In the genomic region with DNA sequence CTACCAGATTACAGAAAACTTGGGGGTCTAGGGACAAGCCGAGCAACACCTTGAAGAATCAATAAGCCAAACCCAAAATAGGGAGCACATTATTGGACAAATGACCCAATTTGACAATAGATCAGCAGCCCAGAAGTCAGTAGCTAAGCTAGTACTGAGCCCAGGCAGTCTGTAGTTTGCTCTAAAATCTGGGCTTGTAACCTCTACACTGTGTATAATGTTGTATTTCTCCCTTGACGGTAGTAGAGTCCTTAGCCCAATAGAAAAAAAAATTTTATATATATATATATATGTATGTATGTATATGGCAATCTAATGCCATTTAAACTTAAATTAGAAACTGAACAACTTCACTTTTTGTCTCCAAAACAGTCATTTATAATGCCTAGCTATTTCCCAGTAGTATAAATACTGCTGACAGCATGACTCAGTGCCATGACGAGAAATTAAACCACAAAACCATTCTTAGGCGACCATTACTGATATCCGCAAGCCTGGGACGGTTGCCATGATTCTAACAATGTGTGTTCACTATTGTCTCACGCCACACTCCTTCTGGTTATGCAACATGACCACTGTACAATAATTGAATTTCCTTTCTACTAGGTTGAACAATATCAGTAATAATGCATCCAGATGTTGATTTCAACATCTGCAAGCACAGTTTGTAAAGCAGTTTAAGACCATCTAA, we compare ENCODE assay signal across 10 cellular contexts.
DNase-seq lines count a peak whose midpoint lies in the region; ATAC-seq, FAIRE-seq and TF ChIP-seq lines count a peak whose summit lies in the region.
"Had no signal": no experiment of that assay in that cellular context is flagged by ENCODE, and none has a peak within 500 bp of the region (broad histone marks: within the 10 kb centered on the region; RNA-seq: fewer than 3 reads in every experiment).

No MANE protein-coding gene starts in this region.

- no peak for TF ChIP-seq POLR2A in gastroesophageal sphincter (IDR thresholded peaks at IDR 0.05)

- H3K27ac ChIP-seq in gastroesophageal sphincter = no peak overlapping the region
- H3K27ac ChIP-seq: uterus had no signal

- no peaks in the 10 kb centered on the region for H3K9me3 ChIP-seq in gastroesophageal sphincter
- H3K9me3 ChIP-seq: uterus had no signal

- TF ChIP-seq EP300 in gastroesophageal sphincter (IDR thresholded peaks at IDR 0.05) = no peak

- no peaks in the 10 kb centered on the region for H3K36me3 ChIP-seq in bronchial epithelial cell (ENCODE audit: control insufficient read depth, insufficient read depth, low read length)
- H3K36me3 ChIP-seq in gastroesophageal sphincter = no peaks in the 10 kb centered on the region
- H3K36me3 ChIP-seq: uterus had no signal

- DNase-seq in GM04504 (ENCODE audit: low read depth) = peak; percentile 99
- peak; percentile 25 for DNase-seq in NCI-H2107 (lab: John Stamatoyannopoulos, UW)
- peak; percentile 96 for DNase-seq in bronchial epithelial cell (ENCODE audit: low read depth)
- DNase-seq in renal cortical epithelial cell (ENCODE audit: low read depth) = peak; percentile 98
- DNase-seq in activated CD4-positive, alpha-beta T cell treated with anti-CD3 and anti-CD28 coated beads for 4 hours = no peak
- no peak for DNase-seq in inferior parietal cortex (ENCODE audit: extremely low spot score)
- DNase-seq: H9, SHP77 treated with DMSO at 0.1 percent for 48 hours, uterus had no signal

- ATAC-seq in gastroesophageal sphincter = no peak

- FAIRE-seq in bronchial epithelial cell (lab: Jason Lieb, UNC) = no peak

- no peak overlapping the region for H3K4me3 ChIP-seq in bronchial epithelial cell (ENCODE audit: low read depth, low read length)
- H3K4me3 ChIP-seq in gastroesophageal sphincter = no peak overlapping the region
- H3K4me3 ChIP-seq: uterus had no signal

- H3K4me1 ChIP-seq in gastroesophageal sphincter = no peaks in the 10 kb centered on the region
- H3K4me1 ChIP-seq: uterus had no signal

- no peaks in the 10 kb centered on the region for H3K27me3 ChIP-seq in bronchial epithelial cell (ENCODE audit: control insufficient read depth, insufficient read depth, low read length)
- no peaks in the 10 kb centered on the region for H3K27me3 ChIP-seq in gastroesophageal sphincter
- H3K27me3 ChIP-seq: uterus had no signal

- TF ChIP-seq CTCF in bronchial epithelial cell (IDR thresholded peaks at IDR 0.05; ENCODE audit: insufficient read depth, low read length, severe bottlenecking) (no peak), gastroesophageal sphincter (IDR thresholded peaks at IDR 0.05) (no peak)

- WGBS in gastroesophageal sphincter (ENCODE audit: low coverage in 1 of 2), 2 donors = 49 to 61% methylated on average over 7 of the region's 7 CpGs

Comparison
In these comparisons a context has a peak if more than half of its experiments do, and no peak if none do; other contexts are left out.
1. DNase-seq: peak in GM04504 (single experiment), NCI-H2107 (single experiment), bronchial epithelial cell (single experiment) and renal cortical epithelial cell (single experiment); none in activated CD4-positive, alpha-beta T cell treated with anti-CD3 and anti-CD28 coated beads for 4 hours (0 of 2) and inferior parietal cortex (single experiment).